Comparison of ENCODE assay signal across 33 cellular contexts in the genomic region with DNA sequence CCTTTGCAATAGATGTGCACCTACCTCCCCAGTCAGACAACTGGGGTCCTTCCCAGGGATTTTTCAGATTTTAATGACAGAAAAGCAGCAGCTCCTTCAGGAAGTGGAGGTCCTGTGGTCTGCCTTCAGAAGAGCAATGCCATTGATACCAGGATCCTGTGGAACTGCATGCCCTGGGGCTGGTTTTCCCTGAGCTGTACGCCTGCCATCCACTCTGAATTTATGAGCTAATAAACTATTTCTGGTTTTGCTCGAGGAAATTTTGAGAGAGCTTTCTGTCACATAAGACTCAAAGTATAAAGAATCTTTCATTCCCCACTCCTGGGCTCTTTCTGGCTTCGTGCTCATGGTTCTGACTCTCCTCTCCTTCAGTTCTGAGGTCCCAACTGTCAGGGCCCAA. TPM values are rescaled to one million over a fixed set of nuclear protein-coding genes. Genes with fewer than 3 reads are reported as not detected.
"Had no signal": no experiment of that assay in that cellular context is flagged by ENCODE, and none has a peak within 500 bp of the region (broad histone marks: within the 10 kb centered on the region; RNA-seq: fewer than 3 reads in every experiment).

No MANE protein-coding gene starts in this region.

- H3K9me3 Mint-ChIP-seq: activated CD4-positive, alpha-beta T cell treated with anti-CD3 and anti-CD28 coated beads, Interleukin-2, amount 10 ng/mL, durations not matched to agents 7 days and 5 days; activated naive CD4-positive, alpha-beta T cell treated with anti-CD3 and anti-CD28 coated beads for 36 hours; activated naive CD4-positive, alpha-beta T cell treated with anti-CD3 and anti-CD28 coated beads, Interleukin-2, amount 50 U/mL, for 72 hours; activated T-cell treated with anti-CD3 and anti-CD28 coated beads, Interleukin-2, amount 50 U/mL, for 24 hours; activated T-helper 1 cell treated with anti-CD3 and anti-CD28 coated beads, Interleukin-12 subunit alpha, Interleukin-12 subunit beta, Interleukin-2, Interleukin-4 antibody, amounts not matched to agents 30 ng/mL and 10 ng/mL and 1 ng/mL, durations not matched to agents 14 hours and 24 hours and 36 hours; T-helper 1 cell treated with Interleukin-12 subunit alpha and Interleukin-12 subunit beta and Interleukin-4 antibody, amounts not matched to agents 30 μg/mL and 1 μg/mL, for 36 hours; T-helper 2 cell treated with Interferon-gamma antibody and Interleukin-4, amounts not matched to agents 5 μg/mL and 100 μg/mL, for 36 hours had no signal

- H3K36me3 Mint-ChIP-seq: activated naive CD4-positive, alpha-beta T cell treated with anti-CD3 and anti-CD28 coated beads, Interleukin-2, amount 50 U/mL, for 72 hours; brain; WTC11 had no signal

- H3K4me1 Mint-ChIP-seq: activated CD4-positive, alpha-beta T cell treated with anti-CD3 and anti-CD28 coated beads for 36 hours; activated CD4-positive, alpha-beta T cell treated with anti-CD3 and anti-CD28 coated beads, Interleukin-2, amount 10 ng/mL, durations not matched to agents 7 days and 5 days had no signal

- H3K27ac Mint-ChIP-seq: activated CD4-positive, alpha-beta T cell treated with anti-CD3 and anti-CD28 coated beads for 36 hours; activated CD4-positive, alpha-beta T cell treated with anti-CD3 and anti-CD28 coated beads, Interleukin-2, amount 10 ng/mL, durations not matched to agents 7 days and 5 days; activated CD8-positive, alpha-beta T cell treated with anti-CD3 and anti-CD28 coated beads, Interleukin-2, amount 10 ng/mL, durations not matched to agents 7 days and 5 days; activated naive CD4-positive, alpha-beta T cell treated with anti-CD3 and anti-CD28 coated beads for 36 hours; activated naive CD4-positive, alpha-beta T cell treated with anti-CD3 and anti-CD28 coated beads, Interleukin-2, amount 50 U/mL, for 72 hours; activated T-cell treated with anti-CD3 and anti-CD28 coated beads, Interleukin-2, amount 50 U/mL, for 24 hours; activated T-helper 1 cell treated with anti-CD3 and anti-CD28 coated beads, Interleukin-12 subunit alpha, Interleukin-12 subunit beta, Interleukin-2, Interleukin-4 antibody, amounts not matched to agents 30 ng/mL and 10 ng/mL and 1 ng/mL, durations not matched to agents 14 hours and 24 hours and 36 hours; brain; T-helper 1 cell treated with Interleukin-12 subunit alpha and Interleukin-12 subunit beta and Interleukin-4 antibody, amounts not matched to agents 30 μg/mL and 1 μg/mL, for 36 hours; T-helper 2 cell treated with Interferon-gamma antibody and Interleukin-4, amounts not matched to agents 5 μg/mL and 100 μg/mL, for 36 hours; WTC11 had no signal

- DNase-seq: activated CD4-positive, alpha-beta T cell treated with anti-CD3 and anti-CD28 coated beads for 36 hours; activated CD4-positive, alpha-beta T cell treated with anti-CD3 and anti-CD28 coated beads, Interleukin-2, amount 10 ng/mL, durations not matched to agents 7 days and 5 days; activated CD4-positive, alpha-beta T cell treated with anti-CD3 and anti-CD28 coated beads, Interleukin-2, amount 50 U/mL, for 48 hours; activated CD8-positive, alpha-beta T cell treated with anti-CD3 and anti-CD28 coated beads, Interleukin-2, amount 10 ng/mL, durations not matched to agents 7 days and 5 days; activated gamma-delta T cell treated with Interleukin-2 at 50 U/mL for 16 hours; activated naive CD4-positive, alpha-beta T cell treated with anti-CD3 and anti-CD28 coated beads for 36 hours; activated T-cell treated with anti-CD3 and anti-CD28 coated beads, Interleukin-2, amount 50 U/mL, for 24 hours; adrenal gland; anterior cingulate cortex; central memory CD4-positive, alpha-beta T cell; IMR-90; MG63; NCI-H1048; NCI-H146; NCI-H187; NCI-H2029 treated with DMSO at 0.1 percent for 48 hours; NCI-H2171 treated with DMSO at 0.1 percent for 48 hours; NCI-H2227 treated with DMSO at 0.1 percent for 48 hours; NCI-H524 treated with DMSO at 0.1 percent for 48 hours; PC-3; Peyer's patch; SIG-M5 had no signal

- H3K4me3 Mint-ChIP-seq: activated CD4-positive, alpha-beta T cell treated with anti-CD3 and anti-CD28 coated beads for 36 hours; activated CD4-positive, alpha-beta T cell treated with anti-CD3 and anti-CD28 coated beads, Interleukin-2, amount 10 ng/mL, durations not matched to agents 7 days and 5 days; activated CD8-positive, alpha-beta T cell treated with anti-CD3 and anti-CD28 coated beads, Interleukin-2, amount 10 ng/mL, durations not matched to agents 7 days and 5 days; activated naive CD4-positive, alpha-beta T cell treated with anti-CD3 and anti-CD28 coated beads for 36 hours; activated T-cell treated with anti-CD3 and anti-CD28 coated beads, Interleukin-2, amount 50 U/mL, for 24 hours; activated T-helper 1 cell treated with anti-CD3 and anti-CD28 coated beads, Interleukin-12 subunit alpha, Interleukin-12 subunit beta, Interleukin-2, Interleukin-4 antibody, amounts not matched to agents 30 ng/mL and 10 ng/mL and 1 ng/mL, durations not matched to agents 14 hours and 24 hours and 36 hours; brain; T-helper 1 cell treated with Interleukin-12 subunit alpha and Interleukin-12 subunit beta and Interleukin-4 antibody, amounts not matched to agents 30 μg/mL and 1 μg/mL, for 36 hours; T-helper 2 cell treated with Interferon-gamma antibody and Interleukin-4, amounts not matched to agents 5 μg/mL and 100 μg/mL, for 36 hours; WTC11 had no signal

RNA-seq across cellular contexts. Expression of a gene that starts 10.0 kb away (rescaled TPM):
- total RNA-seq: activated CD4-positive, alpha-beta T cell treated with anti-CD3 and anti-CD28 coated beads for 36 hours; activated CD4-positive, alpha-beta T cell treated with anti-CD3 and anti-CD28 coated beads, Interleukin-2, amount 10 ng/mL, durations not matched to agents 7 days and 5 days; activated CD8-positive, alpha-beta T cell treated with anti-CD3 and anti-CD28 coated beads, Interleukin-2, amount 10 ng/mL, durations not matched to agents 7 days and 5 days; activated naive CD4-positive, alpha-beta T cell treated with anti-CD3 and anti-CD28 coated beads for 36 hours; activated naive CD4-positive, alpha-beta T cell treated with anti-CD3 and anti-CD28 coated beads, Interleukin-2, amount 50 U/mL, for 72 hours; activated T-helper 1 cell treated with anti-CD3 and anti-CD28 coated beads, Interleukin-12 subunit alpha, Interleukin-12 subunit beta, Interleukin-2, Interleukin-4 antibody, amounts not matched to agents 30 ng/mL and 10 ng/mL and 1 ng/mL, durations not matched to agents 14 hours and 24 hours and 36 hours; bronchial epithelial cell; cerebellum; IMR-90; K562; NCI-H460; PC-3; Right ventricle myocardium inferior; WTC11 had no signal

RNA-seq across cellular contexts. Expression of a gene that starts 26.4 kb away (rescaled TPM):
- total RNA-seq: activated CD4-positive, alpha-beta T cell treated with anti-CD3 and anti-CD28 coated beads for 36 hours; activated CD4-positive, alpha-beta T cell treated with anti-CD3 and anti-CD28 coated beads, Interleukin-2, amount 10 ng/mL, durations not matched to agents 7 days and 5 days; activated CD8-positive, alpha-beta T cell treated with anti-CD3 and anti-CD28 coated beads, Interleukin-2, amount 10 ng/mL, durations not matched to agents 7 days and 5 days; activated naive CD4-positive, alpha-beta T cell treated with anti-CD3 and anti-CD28 coated beads for 36 hours; activated naive CD4-positive, alpha-beta T cell treated with anti-CD3 and anti-CD28 coated beads, Interleukin-2, amount 50 U/mL, for 72 hours; activated T-helper 1 cell treated with anti-CD3 and anti-CD28 coated beads, Interleukin-12 subunit alpha, Interleukin-12 subunit beta, Interleukin-2, Interleukin-4 antibody, amounts not matched to agents 30 ng/mL and 10 ng/mL and 1 ng/mL, durations not matched to agents 14 hours and 24 hours and 36 hours; bronchial epithelial cell; cerebellum; IMR-90; K562; NCI-H460; PC-3; Right ventricle myocardium inferior; WTC11 had no signal

RNA-seq across cellular contexts. Expression of a gene that starts 36.3 kb away (rescaled TPM):
- total RNA-seq: activated CD4-positive, alpha-beta T cell treated with anti-CD3 and anti-CD28 coated beads for 36 hours; activated CD4-positive, alpha-beta T cell treated with anti-CD3 and anti-CD28 coated beads, Interleukin-2, amount 10 ng/mL, durations not matched to agents 7 days and 5 days; activated CD8-positive, alpha-beta T cell treated with anti-CD3 and anti-CD28 coated beads, Interleukin-2, amount 10 ng/mL, durations not matched to agents 7 days and 5 days; activated naive CD4-positive, alpha-beta T cell treated with anti-CD3 and anti-CD28 coated beads for 36 hours; activated T-helper 1 cell treated with anti-CD3 and anti-CD28 coated beads, Interleukin-12 subunit alpha, Interleukin-12 subunit beta, Interleukin-2, Interleukin-4 antibody, amounts not matched to agents 30 ng/mL and 10 ng/mL and 1 ng/mL, durations not matched to agents 14 hours and 24 hours and 36 hours; cerebellum; IMR-90; K562; NCI-H460; PC-3; WTC11 had no signal

RNA-seq across cellular contexts. Expression of a gene that starts 41.2 kb away (rescaled TPM):
- total RNA-seq: activated CD4-positive, alpha-beta T cell treated with anti-CD3 and anti-CD28 coated beads for 36 hours; activated CD4-positive, alpha-beta T cell treated with anti-CD3 and anti-CD28 coated beads, Interleukin-2, amount 10 ng/mL, durations not matched to agents 7 days and 5 days; activated CD8-positive, alpha-beta T cell treated with anti-CD3 and anti-CD28 coated beads, Interleukin-2, amount 10 ng/mL, durations not matched to agents 7 days and 5 days; activated naive CD4-positive, alpha-beta T cell treated with anti-CD3 and anti-CD28 coated beads for 36 hours; activated naive CD4-positive, alpha-beta T cell treated with anti-CD3 and anti-CD28 coated beads, Interleukin-2, amount 50 U/mL, for 72 hours; activated T-helper 1 cell treated with anti-CD3 and anti-CD28 coated beads, Interleukin-12 subunit alpha, Interleukin-12 subunit beta, Interleukin-2, Interleukin-4 antibody, amounts not matched to agents 30 ng/mL and 10 ng/mL and 1 ng/mL, durations not matched to agents 14 hours and 24 hours and 36 hours; bronchial epithelial cell; IMR-90; K562; NCI-H460; PC-3; WTC11 had no signal

RNA-seq across cellular contexts. Expression of a gene that starts 46.5 kb away (rescaled TPM):
- total RNA-seq: activated CD4-positive, alpha-beta T cell treated with anti-CD3 and anti-CD28 coated beads for 36 hours; activated CD4-positive, alpha-beta T cell treated with anti-CD3 and anti-CD28 coated beads, Interleukin-2, amount 10 ng/mL, durations not matched to agents 7 days and 5 days; activated CD8-positive, alpha-beta T cell treated with anti-CD3 and anti-CD28 coated beads, Interleukin-2, amount 10 ng/mL, durations not matched to agents 7 days and 5 days; activated naive CD4-positive, alpha-beta T cell treated with anti-CD3 and anti-CD28 coated beads for 36 hours; activated naive CD4-positive, alpha-beta T cell treated with anti-CD3 and anti-CD28 coated beads, Interleukin-2, amount 50 U/mL, for 72 hours; activated T-helper 1 cell treated with anti-CD3 and anti-CD28 coated beads, Interleukin-12 subunit alpha, Interleukin-12 subunit beta, Interleukin-2, Interleukin-4 antibody, amounts not matched to agents 30 ng/mL and 10 ng/mL and 1 ng/mL, durations not matched to agents 14 hours and 24 hours and 36 hours; bronchial epithelial cell; cerebellum; IMR-90; K562; NCI-H460; PC-3; Right ventricle myocardium inferior; WTC11 had no signal
